Comparison of ENCODE assay signal across 17 cellular contexts in the genomic region with DNA sequence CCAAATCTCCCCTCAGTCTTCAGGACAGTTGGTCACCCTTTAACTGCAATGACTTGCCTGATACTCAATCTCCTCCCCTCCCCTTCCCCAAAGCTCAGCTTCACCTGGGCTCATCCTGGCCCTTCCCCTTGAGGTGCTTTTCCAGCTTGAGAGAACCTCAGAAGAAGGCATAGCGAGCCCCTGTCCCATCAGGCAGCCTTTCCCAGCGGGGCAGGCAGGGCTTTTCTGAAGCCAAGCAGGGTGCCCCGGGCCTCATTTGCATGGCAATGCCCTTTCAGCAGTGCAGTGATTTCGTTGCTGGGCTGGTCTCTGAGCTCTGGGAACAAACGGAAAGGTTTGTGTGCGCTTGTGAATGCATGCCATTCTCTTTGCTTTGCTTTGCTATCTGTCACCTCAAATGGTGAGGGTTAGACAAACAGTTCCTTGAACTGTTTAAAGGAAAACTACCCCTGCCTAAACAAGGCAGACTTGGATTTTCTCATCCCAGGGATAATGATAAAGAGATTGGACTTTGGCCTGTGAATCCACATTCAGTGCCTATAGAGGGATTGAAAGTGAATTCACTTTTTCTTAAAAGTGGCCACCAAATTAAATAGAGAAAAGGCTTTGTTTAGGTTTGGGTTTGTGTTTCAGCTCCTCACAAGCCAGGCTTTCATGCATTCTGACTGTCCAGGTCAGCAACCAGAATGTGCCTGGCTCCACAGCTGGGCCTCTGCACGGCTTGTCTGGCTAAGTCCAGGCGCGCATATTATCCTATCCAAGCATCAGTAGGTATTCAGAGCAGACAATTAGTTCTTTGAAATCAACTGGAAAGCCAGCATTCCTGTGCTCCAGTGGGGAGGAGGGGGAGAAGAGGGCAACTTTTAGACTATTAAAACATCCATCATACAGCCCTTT.
DNase-seq lines count a peak whose midpoint lies in the region; FAIRE-seq and TF ChIP-seq lines count a peak whose summit lies in the region.
"Had no signal": no experiment of that assay in that cellular context is flagged by ENCODE, and none has a peak within 500 bp of the region (broad histone marks: within the 10 kb centered on the region; RNA-seq: fewer than 3 reads in every experiment).

No MANE protein-coding gene starts in this region.

- BruUV-seq in Caco-2 (replicated peaks; lab: Mats Ljungman, UMichigan): no TSS peak

- H3K9me3 ChIP-seq in Caco-2: no peaks in the 10 kb centered on the region
- peaks cover 0 to 13% (median 9%) of the 10 kb centered on the region in 4 donors for H3K9me3 ChIP-seq in esophagus muscularis mucosa

- H3K4me3 ChIP-seq in Caco-2 (ENCODE audit: low read depth, low read length) (peak overlapping the region; percentile 6; the same call in 1 of the 2 replicates), esophagus muscularis mucosa (no peak overlapping the region)
- H3K4me3 ChIP-seq: left ventricle myocardium inferior had no signal

- TF ChIP-seq CTCF in Caco-2 (IDR thresholded peaks at IDR 0.05; ENCODE audit: insufficient read depth in 1 of 2, low read depth in 1 of 2, low read length in 1 of 2, severe bottlenecking in 1 of 2, unreplicated experiment in 1 of 2): no peak
- no peak for TF ChIP-seq CTCF in glutamatergic neuron (IDR thresholded peaks at IDR 0.05; ENCODE audit: partially characterized antibody, unreplicated experiment)
- TF ChIP-seq CTCF in nephron (IDR thresholded peaks at IDR 0.05; ENCODE audit: unreplicated experiment in 3 of 3): no peak
- TF ChIP-seq CTCF in esophagus muscularis mucosa (IDR thresholded peaks at IDR 0.05): no peak

- intact Hi-C loops in Caco-2 (cut with micrococcal nuclease; ENCODE audit: unreplicated experiment) (loop anchor here (1.0 to 10.0 kb wide), 6 partner anchors 18 to 324 kb away; no protein-coding TSS in a partner anchor), esophagus muscularis mucosa (cut with DNase I) (no loop called here)

- CTCF ChIA-PET in Caco-2 (lab: Charles Lee): interaction anchor here (1.0 kb wide), 1 partner anchor 16 kb away, joined by 3 read pairs; no protein-coding TSS in a partner anchor

- DNase-seq in Caco-2: peak; percentile 82 to 91
- peak; percentile 64 for DNase-seq in NCI-H69 (lab: John Stamatoyannopoulos, UW)
- peak; percentile 24 for DNase-seq in glutamatergic neuron
- DNase-seq in esophagus muscularis mucosa (ENCODE audit: extremely low spot score): no peak
- DNase-seq in SW 1271 (lab: John Stamatoyannopoulos, UW): no peak
- DNase-seq in HTR-8/SVneo (ENCODE audit: insufficient read length, low spot score): no peak
- DNase-seq in stimulated activated naive CD4-positive, alpha-beta T cell (lab: John Stamatoyannopoulos, UW): no peak
- DNase-seq: activated CD4-positive, alpha-beta T cell treated with anti-CD3 and anti-CD28 coated beads, Interleukin-2, amount 10 ng/mL, durations not matched to agents 7 days and 5 days; KBM-7; left ventricle myocardium inferior; NCI-H2029 treated with DMSO at 0.1 percent for 48 hours; NK-92 treated with Interleukin-12 subunit alpha and Interleukin-12 subunit beta, amount 100 ng/mL, for 24 hours; occipital lobe; stimulated activated CD4-positive, alpha-beta T cell treated with anti-CD3 and anti-CD28 coated beads, Interleukin-2, amount 100 ng/mL, for 24 hours had no signal

- H3K4me3 Mint-ChIP-seq in Caco-2 (ENCODE audit: unreplicated experiment) (peak overlapping the region; percentile 63), glutamatergic neuron (ENCODE audit: unreplicated experiment) (no peak overlapping the region), nephron (no peak overlapping the region)
- H3K4me3 Mint-ChIP-seq: activated CD4-positive, alpha-beta T cell treated with anti-CD3 and anti-CD28 coated beads, Interleukin-2, amount 10 ng/mL, durations not matched to agents 7 days and 5 days; central memory CD8-positive, alpha-beta T cell; stimulated activated memory B cell treated with anti-CD40 and anti-IgM and Interleukin-4, amounts not matched to agents 10 μg/mL and 1 μg/mL and 100 μg/mL, for 72 hours had no signal

- H3K4me1 ChIP-seq in Caco-2 (peaks cover 38% of the 10 kb centered on the region), esophagus muscularis mucosa (peaks cover 0 to 12% (median 0%) of the 10 kb centered on the region in 4 donors)
- H3K4me1 ChIP-seq: left ventricle myocardium inferior had no signal

- no peak for TF ChIP-seq POLR2A in esophagus muscularis mucosa (IDR thresholded peaks at IDR 0.05; ENCODE audit: low read depth)

- H3K27me3 ChIP-seq in Caco-2 (replicated peaks; ENCODE audit: control insufficient read depth, insufficient read depth, low read length) (no peaks in the 10 kb centered on the region), esophagus muscularis mucosa (no peaks in the 10 kb centered on the region)

- TF ChIP-seq EP300 in esophagus muscularis mucosa (IDR thresholded peaks at IDR 0.05): no peak

- H3K36me3 ChIP-seq in Caco-2 (ENCODE audit: control insufficient read depth, insufficient read depth, low read length) (no peaks in the 10 kb centered on the region), esophagus muscularis mucosa (no peaks in the 10 kb centered on the region)
- H3K36me3 ChIP-seq: left ventricle myocardium inferior had no signal

- H3K4me1 Mint-ChIP-seq in Caco-2 (ENCODE audit: low read depth, unreplicated experiment) (peaks cover 40% of the 10 kb centered on the region), glutamatergic neuron (ENCODE audit: low read depth, unreplicated experiment) (peaks cover 13% of the 10 kb centered on the region), nephron (peaks cover 11% of the 10 kb centered on the region)
- H3K4me1 Mint-ChIP-seq: central memory CD8-positive, alpha-beta T cell had no signal

- H3K36me3 Mint-ChIP-seq in Caco-2 (ENCODE audit: insufficient read depth, unreplicated experiment) (no peaks in the 10 kb centered on the region), glutamatergic neuron (ENCODE audit: unreplicated experiment) (no peaks in the 10 kb centered on the region), nephron (ENCODE audit: low read depth) (no peaks in the 10 kb centered on the region)
- H3K36me3 Mint-ChIP-seq: stimulated activated memory B cell treated with anti-CD40 and anti-IgM and Interleukin-4, amounts not matched to agents 10 μg/mL and 1 μg/mL and 100 μg/mL, for 72 hours had no signal

- H3K27me3 Mint-ChIP-seq in Caco-2 (ENCODE audit: insufficient read depth, unreplicated experiment) (no peaks in the 10 kb centered on the region), glutamatergic neuron (ENCODE audit: unreplicated experiment) (no peaks in the 10 kb centered on the region), nephron (ENCODE audit: low read depth) (no peaks in the 10 kb centered on the region)
- H3K27me3 Mint-ChIP-seq: central memory CD8-positive, alpha-beta T cell; stimulated activated memory B cell treated with anti-CD40 and anti-IgM and Interleukin-4, amounts not matched to agents 10 μg/mL and 1 μg/mL and 100 μg/mL, for 72 hours had no signal

- 73% methylated on average over 8 of the region's 9 CpGs for WGBS in esophagus muscularis mucosa

- H3K9me3 Mint-ChIP-seq in Caco-2 (ENCODE audit: unreplicated experiment) (no peaks in the 10 kb centered on the region), glutamatergic neuron (ENCODE audit: unreplicated experiment) (no peaks in the 10 kb centered on the region), nephron (peaks cover 5% of the 10 kb centered on the region)
- H3K9me3 Mint-ChIP-seq: central memory CD8-positive, alpha-beta T cell; stimulated activated memory B cell treated with anti-CD40 and anti-IgM and Interleukin-4, amounts not matched to agents 10 μg/mL and 1 μg/mL and 100 μg/mL, for 72 hours had no signal

- no peak overlapping the region for H3K27ac ChIP-seq in esophagus muscularis mucosa (replicated peaks in 1 of 4)
- H3K27ac ChIP-seq: left ventricle myocardium inferior had no signal

- H3K27ac Mint-ChIP-seq in Caco-2 (ENCODE audit: unreplicated experiment) (peak overlapping the region; percentile 89), glutamatergic neuron (ENCODE audit: unreplicated experiment) (no peak overlapping the region), nephron (peak overlapping the region; percentile 15 to 45 (median 29))
- H3K27ac Mint-ChIP-seq: activated CD4-positive, alpha-beta T cell treated with anti-CD3 and anti-CD28 coated beads, Interleukin-2, amount 10 ng/mL, durations not matched to agents 7 days and 5 days; stimulated activated memory B cell treated with anti-CD40 and anti-IgM and Interleukin-4, amounts not matched to agents 10 μg/mL and 1 μg/mL and 100 μg/mL, for 72 hours had no signal

- POLR2A ChIA-PET in Caco-2 (lab: Charles Lee): interaction anchor here (0.5 to 0.7 kb wide), 5 partner anchors 128 to 1119 kb away, joined by 3 to 5 read pairs (median 3); no protein-coding TSS in a partner anchor

- FAIRE-seq in HTR-8/SVneo (lab: Jason Lieb, UNC): no peak

Comparison
In these comparisons a context has a peak if more than half of its experiments do, and no peak if none do; other contexts are left out.
1. DNase-seq: peak in Caco-2 (2 of 2), NCI-H69 (single experiment) and glutamatergic neuron (single experiment); none in esophagus muscularis mucosa (single experiment), SW 1271 (0 of 2), HTR-8/SVneo (single experiment) and stimulated activated naive CD4-positive, alpha-beta T cell (0 of 6).